35 cellular contexts compared by ENCODE assay signal in the genomic region with DNA sequence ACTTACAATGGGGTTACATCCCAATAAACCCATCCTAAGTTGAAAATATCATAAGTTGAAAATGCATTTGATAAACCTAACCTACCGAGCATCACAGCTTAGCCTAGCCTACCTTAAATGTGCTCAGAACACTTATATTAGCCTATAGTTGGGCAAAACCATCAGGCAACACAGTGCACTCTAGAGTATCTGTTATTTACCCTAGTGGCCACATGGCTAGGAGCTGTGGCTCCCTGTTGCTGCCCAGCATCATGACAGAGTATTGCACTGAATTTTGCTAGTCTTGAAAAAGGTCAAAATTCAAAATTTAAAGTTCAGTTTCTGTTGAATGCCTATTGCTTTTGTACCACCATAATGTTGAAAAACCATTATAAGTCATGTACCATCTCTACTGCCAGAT.
"Had no signal": no experiment of that assay in that cellular context is flagged by ENCODE, and none has a peak within 500 bp of the region (broad histone marks: within the 10 kb centered on the region; RNA-seq: fewer than 3 reads in every experiment).

No MANE protein-coding gene starts in this region.

- H3K9me3 Mint-ChIP-seq: activated CD4-positive, alpha-beta memory T cell treated with anti-CD3 and anti-CD28 coated beads, Interleukin-2, amount 10 ng/mL, durations not matched to agents 7 days and 5 days; activated CD4-positive, alpha-beta T cell treated with anti-CD3 and anti-CD28 coated beads, Interleukin-2, amount 10 ng/mL, durations not matched to agents 7 days and 5 days; activated naive CD4-positive, alpha-beta T cell treated with anti-CD3 and anti-CD28 coated beads, Interleukin-2, amount 10 ng/mL, durations not matched to agents 7 days and 5 days; activated naive CD4-positive, alpha-beta T cell treated with anti-CD3 and anti-CD28 coated beads, Interleukin-2, amount 50 U/mL, for 24 hours; activated naive CD8-positive, alpha-beta T cell treated with anti-CD3 and anti-CD28 coated beads, Interleukin-2, amount 10 ng/mL, durations not matched to agents 7 days and 5 days; activated naive CD8-positive, alpha-beta T cell treated with anti-CD3 and anti-CD28 coated beads, Interleukin-2, amount 50 U/mL, for 24 hours; activated T-cell treated with anti-CD3 and anti-CD28 coated beads, Interleukin-2, amount 50 U/mL, for 24 hours; activated T-helper 2 cell treated with anti-CD3 and anti-CD28 coated beads, Interferon-gamma antibody, Interleukin-2, Interleukin-4, amounts not matched to agents 10 μg/mL and 5 μg/mL and 100 μg/mL, durations not matched to agents 14 hours and 24 hours and 36 hours; brain; central memory CD8-positive, alpha-beta T cell; T-cell; T-helper 2 cell treated with Interferon-gamma antibody and Interleukin-4, amounts not matched to agents 5 μg/mL and 100 μg/mL, for 36 hours had no signal

- H3K27ac Mint-ChIP-seq: activated CD4-positive, alpha-beta memory T cell treated with anti-CD3 and anti-CD28 coated beads, Interleukin-2, amount 10 ng/mL, durations not matched to agents 7 days and 5 days; activated CD4-positive, alpha-beta T cell treated with anti-CD3 and anti-CD28 coated beads for 36 hours; activated CD4-positive, alpha-beta T cell treated with anti-CD3 and anti-CD28 coated beads, Interleukin-2, amount 10 ng/mL, durations not matched to agents 7 days and 5 days; activated CD8-positive, alpha-beta memory T cell treated with anti-CD3 and anti-CD28 coated beads, Interleukin-2, amount 10 ng/mL, durations not matched to agents 7 days and 5 days; activated CD8-positive, alpha-beta T cell treated with anti-CD3 and anti-CD28 coated beads, Interleukin-2, amount 10 ng/mL, durations not matched to agents 7 days and 5 days; activated naive CD4-positive, alpha-beta T cell treated with anti-CD3 and anti-CD28 coated beads, Interleukin-2, amount 10 ng/mL, durations not matched to agents 7 days and 5 days; activated naive CD4-positive, alpha-beta T cell treated with anti-CD3 and anti-CD28 coated beads, Interleukin-2, amount 50 U/mL, for 24 hours; activated naive CD8-positive, alpha-beta T cell; activated naive CD8-positive, alpha-beta T cell treated with anti-CD3 and anti-CD28 coated beads, Interleukin-2, amount 10 ng/mL, durations not matched to agents 7 days and 5 days; activated naive CD8-positive, alpha-beta T cell treated with anti-CD3 and anti-CD28 coated beads, Interleukin-2, amount 50 U/mL, for 24 hours; activated T-cell treated with anti-CD3 and anti-CD28 coated beads, Interleukin-2, amount 50 U/mL, for 24 hours; activated T-helper 2 cell treated with anti-CD3 and anti-CD28 coated beads, Interferon-gamma antibody, Interleukin-2, Interleukin-4, amounts not matched to agents 10 μg/mL and 5 μg/mL and 100 μg/mL, durations not matched to agents 14 hours and 24 hours and 36 hours; brain; T-cell; T-helper 17 cell; T-helper 2 cell treated with Interferon-gamma antibody and Interleukin-4, amounts not matched to agents 5 μg/mL and 100 μg/mL, for 36 hours had no signal

- H3K4me1 Mint-ChIP-seq: activated CD4-positive, alpha-beta memory T cell treated with anti-CD3 and anti-CD28 coated beads, Interleukin-2, amount 10 ng/mL, durations not matched to agents 7 days and 5 days; activated CD4-positive, alpha-beta T cell treated with anti-CD3 and anti-CD28 coated beads for 36 hours; activated CD4-positive, alpha-beta T cell treated with anti-CD3 and anti-CD28 coated beads, Interleukin-2, amount 10 ng/mL, durations not matched to agents 7 days and 5 days; activated CD8-positive, alpha-beta memory T cell treated with anti-CD3 and anti-CD28 coated beads, Interleukin-2, amount 10 ng/mL, durations not matched to agents 7 days and 5 days; activated naive CD4-positive, alpha-beta T cell treated with anti-CD3 and anti-CD28 coated beads, Interleukin-2, amount 10 ng/mL, durations not matched to agents 7 days and 5 days; activated naive CD4-positive, alpha-beta T cell treated with anti-CD3 and anti-CD28 coated beads, Interleukin-2, amount 50 U/mL, for 24 hours; activated naive CD8-positive, alpha-beta T cell treated with anti-CD3 and anti-CD28 coated beads, Interleukin-2, amount 10 ng/mL, durations not matched to agents 7 days and 5 days; activated naive CD8-positive, alpha-beta T cell treated with anti-CD3 and anti-CD28 coated beads, Interleukin-2, amount 50 U/mL, for 24 hours; central memory CD8-positive, alpha-beta T cell; T-cell; T-helper 17 cell had no signal

- H3K36me3 ChIP-seq: cardiac muscle cell had no signal

- H3K27me3 Mint-ChIP-seq: activated CD4-positive, alpha-beta memory T cell treated with anti-CD3 and anti-CD28 coated beads, Interleukin-2, amount 10 ng/mL, durations not matched to agents 7 days and 5 days; activated CD4-positive, alpha-beta T cell treated with anti-CD3 and anti-CD28 coated beads for 36 hours; activated CD4-positive, alpha-beta T cell treated with anti-CD3 and anti-CD28 coated beads, Interleukin-2, amount 10 ng/mL, durations not matched to agents 7 days and 5 days; activated naive CD4-positive, alpha-beta T cell treated with anti-CD3 and anti-CD28 coated beads, Interleukin-2, amount 10 ng/mL, durations not matched to agents 7 days and 5 days; activated naive CD4-positive, alpha-beta T cell treated with anti-CD3 and anti-CD28 coated beads, Interleukin-2, amount 50 U/mL, for 24 hours; activated naive CD8-positive, alpha-beta T cell treated with anti-CD3 and anti-CD28 coated beads, Interleukin-2, amount 10 ng/mL, durations not matched to agents 7 days and 5 days; activated T-cell treated with anti-CD3 and anti-CD28 coated beads, Interleukin-2, amount 50 U/mL, for 24 hours; T-helper 17 cell had no signal

- H3K4me3 ChIP-seq: cardiac muscle cell had no signal

- H3K27ac ChIP-seq: cardiac muscle cell, VCaP had no signal

- H3K27me3 ChIP-seq: cardiac muscle cell had no signal

- H3K36me3 Mint-ChIP-seq: activated CD8-positive, alpha-beta memory T cell treated with anti-CD3 and anti-CD28 coated beads, Interleukin-2, amount 10 ng/mL, durations not matched to agents 7 days and 5 days; activated naive CD4-positive, alpha-beta T cell treated with anti-CD3 and anti-CD28 coated beads, Interleukin-2, amount 10 ng/mL, durations not matched to agents 7 days and 5 days; activated naive CD4-positive, alpha-beta T cell treated with anti-CD3 and anti-CD28 coated beads, Interleukin-2, amount 50 U/mL, for 24 hours; activated naive CD8-positive, alpha-beta T cell; activated naive CD8-positive, alpha-beta T cell treated with anti-CD3 and anti-CD28 coated beads, Interleukin-2, amount 10 ng/mL, durations not matched to agents 7 days and 5 days; brain; T-cell had no signal

- ATAC-seq: activated CD4-positive, alpha-beta T cell treated with anti-CD3 and anti-CD28 coated beads for 36 hours; activated CD4-positive, CD25-positive, alpha-beta regulatory T cell treated with anti-CD3 and anti-CD28 coated beads, Interleukin-2, amount 50 U/mL, for 24 hours; activated CD8-positive, alpha-beta memory T cell treated with anti-CD3 and anti-CD28 coated beads, Interleukin-2, amount 10 ng/mL, durations not matched to agents 7 days and 5 days; activated CD8-positive, alpha-beta T cell treated with anti-CD3 and anti-CD28 coated beads, Interleukin-2, amount 10 ng/mL, durations not matched to agents 7 days and 5 days; activated naive CD8-positive, alpha-beta T cell treated with anti-CD3 and anti-CD28 coated beads, Interleukin-2, amount 50 U/mL, for 24 hours; T-cell; T-helper 17 cell had no signal

- DNase-seq: activated CD4-positive, alpha-beta memory T cell treated with anti-CD3 and anti-CD28 coated beads, Interleukin-2, amount 10 ng/mL, durations not matched to agents 7 days and 5 days; activated CD4-positive, alpha-beta T cell treated with anti-CD3 and anti-CD28 coated beads for 1 hour; activated CD4-positive, alpha-beta T cell treated with anti-CD3 and anti-CD28 coated beads for 36 hours; activated CD4-positive, alpha-beta T cell treated with anti-CD3 and anti-CD28 coated beads for 48 hours; activated CD4-positive, alpha-beta T cell treated with anti-CD3 and anti-CD28 coated beads, Interleukin-2, amount 10 ng/mL, durations not matched to agents 7 days and 5 days; activated CD4-positive, alpha-beta T cell treated with anti-CD3 and anti-CD28 coated beads, Interleukin-2, amount 50 U/mL, for 48 hours; activated CD4-positive, CD25-positive, alpha-beta regulatory T cell; activated CD8-positive, alpha-beta memory T cell treated with anti-CD3 and anti-CD28 coated beads for 24 hours; activated CD8-positive, alpha-beta memory T cell treated with anti-CD3 and anti-CD28 coated beads, Interleukin-2, amount 10 ng/mL, durations not matched to agents 7 days and 5 days; activated CD8-positive, alpha-beta memory T cell treated with anti-CD3 and anti-CD28 coated beads, Interleukin-2, amount 50 U/mL, for 48 hours; activated CD8-positive, alpha-beta T cell treated with anti-CD3 and anti-CD28 coated beads, Interleukin-2, amount 10 ng/mL, durations not matched to agents 7 days and 5 days; activated effector memory CD4-positive, alpha-beta T cell treated with Interleukin-2 at 50 U/mL for 16 hours; activated gamma-delta T cell; activated naive CD4-positive, alpha-beta T cell treated with anti-CD3 and anti-CD28 coated beads, Interleukin-2, amount 10 ng/mL, durations not matched to agents 7 days and 5 days; activated naive CD4-positive, alpha-beta T cell treated with Interleukin-2 at 50 U/mL for 16 hours; activated naive CD8-positive, alpha-beta T cell treated with anti-CD3 and anti-CD28 coated beads, Interleukin-2, amount 10 ng/mL, durations not matched to agents 7 days and 5 days; activated naive CD8-positive, alpha-beta T cell treated with anti-CD3 and anti-CD28 coated beads, Interleukin-2, amount 50 U/mL, for 24 hours; activated T-cell treated with anti-CD3 and anti-CD28 coated beads, Interleukin-2, amount 50 U/mL, for 24 hours; activated T-cell treated with anti-CD3 and anti-CD28 coated beads, Interleukin-2, amount 50 U/mL, for 48 hours; aorta; caudate nucleus; cerebellar nuclear complex; T-cell; T-helper 17 cell; T-helper 9 cell had no signal

- H3K4me3 Mint-ChIP-seq: activated CD4-positive, alpha-beta memory T cell treated with anti-CD3 and anti-CD28 coated beads, Interleukin-2, amount 10 ng/mL, durations not matched to agents 7 days and 5 days; activated CD4-positive, alpha-beta T cell treated with anti-CD3 and anti-CD28 coated beads for 36 hours; activated CD4-positive, alpha-beta T cell treated with anti-CD3 and anti-CD28 coated beads, Interleukin-2, amount 10 ng/mL, durations not matched to agents 7 days and 5 days; activated CD8-positive, alpha-beta memory T cell treated with anti-CD3 and anti-CD28 coated beads, Interleukin-2, amount 10 ng/mL, durations not matched to agents 7 days and 5 days; activated CD8-positive, alpha-beta T cell treated with anti-CD3 and anti-CD28 coated beads, Interleukin-2, amount 10 ng/mL, durations not matched to agents 7 days and 5 days; activated naive CD4-positive, alpha-beta T cell treated with anti-CD3 and anti-CD28 coated beads, Interleukin-2, amount 10 ng/mL, durations not matched to agents 7 days and 5 days; activated naive CD4-positive, alpha-beta T cell treated with anti-CD3 and anti-CD28 coated beads, Interleukin-2, amount 50 U/mL, for 24 hours; activated naive CD8-positive, alpha-beta T cell; activated naive CD8-positive, alpha-beta T cell treated with anti-CD3 and anti-CD28 coated beads, Interleukin-2, amount 10 ng/mL, durations not matched to agents 7 days and 5 days; activated naive CD8-positive, alpha-beta T cell treated with anti-CD3 and anti-CD28 coated beads, Interleukin-2, amount 50 U/mL, for 24 hours; activated T-cell treated with anti-CD3 and anti-CD28 coated beads, Interleukin-2, amount 50 U/mL, for 24 hours; brain; central memory CD8-positive, alpha-beta T cell; T-cell; T-helper 17 cell; T-helper 2 cell treated with Interferon-gamma antibody and Interleukin-4, amounts not matched to agents 5 μg/mL and 100 μg/mL, for 36 hours had no signal

- FAIRE-seq: bronchial epithelial cell had no signal
